8 cellular contexts compared by ENCODE assay signal in genomic region chr20:49812463-49813304, GRCh38. TPM values are rescaled to one million over a fixed set of nuclear protein-coding genes. Genes with fewer than 3 reads are reported as not detected.
DNase-seq lines count a peak whose midpoint lies in the region; ATAC-seq and TF ChIP-seq lines count a peak whose summit lies in the region.

TSS of gene SLC9A8 (plus strand) at chr20:49812828. CDS start at chr20:49812923, 95 bp downstream.

- H3K4me1 ChIP-seq in SK-N-SH (ENCODE audit: control insufficient read depth in 1 of 2, insufficient read depth in 2 of 2, low read depth in 1 of 2, low read length in 1 of 2), result peaks cover 0 to 12% of the 10 kb centered on the region in 2 experiments; a peak in 1 of 4 replicates
- peaks cover 7% of the 10 kb centered on the region for H3K4me1 ChIP-seq in testis

- H3K4me1 Mint-ChIP-seq in activated naive CD4-positive, alpha-beta T cell treated with anti-CD3 and anti-CD28 coated beads, Interleukin-2, amount 50 U/mL, for 24 hours, result peaks cover 40% of the 10 kb centered on the region

- peak; percentile 22 for TF ChIP-seq POLR2A in testis (IDR thresholded peaks at IDR 0.05)

- H3K9me3 Mint-ChIP-seq in activated naive CD4-positive, alpha-beta T cell treated with anti-CD3 and anti-CD28 coated beads, Interleukin-2, amount 50 U/mL, for 24 hours, result no peaks in the 10 kb centered on the region

- H3K9me3 ChIP-seq in SK-N-SH, result no peaks in the 10 kb centered on the region
- no peaks in the 10 kb centered on the region for H3K9me3 ChIP-seq in testis

- H3K9me2 ChIP-seq in SK-N-SH, result no peaks in the 10 kb centered on the region

- H3K27me3 ChIP-seq in SK-N-SH (ENCODE audit: insufficient read depth), result no peaks in the 10 kb centered on the region
- no peaks in the 10 kb centered on the region for H3K27me3 ChIP-seq in testis

- H3K9ac ChIP-seq in SK-N-SH, result peak within 1 kb of the TSS; percentile 89

- intact Hi-C loops in testis (cut with DNase I; ENCODE audit: low total_unique reads), result no loop called here

- POLR2A ChIA-PET in SK-N-SH (lab: Yijun Ruan, JAX), result interaction anchor here (0.8 to 1.0 kb wide), 4 partner anchors 17 to 313 kb away, joined by 3 read pairs; no protein-coding TSS in a partner anchor

- H3K36me3 ChIP-seq in SK-N-SH (replicated peaks in 1 of 2; ENCODE audit: control insufficient read depth in 1 of 2, insufficient read depth in 2 of 2, low read length in 1 of 2) (peaks cover 6 to 8% of the 10 kb centered on the region in 2 experiments), testis (ENCODE audit: low read depth, missing control alignments) (no peaks in the 10 kb centered on the region)

- H3K79me2 ChIP-seq in SK-N-SH (ENCODE audit: insufficient read depth), result peaks cover 11% of the 10 kb centered on the region

- WGBS in SK-N-SH (ENCODE audit: low lambda C conversion rate), result under 1% methylated on average over 17 of the region's 62 CpGs
- 0 to 1% methylated on average over 20 to 46 of the region's 62 CpGs for WGBS in testis, 2 donors

- peak within 1 kb of the TSS; percentile 88 for H3K4me2 ChIP-seq in SK-N-SH

- peak within 1 kb of the TSS; percentile 98 for H3K4me3 Mint-ChIP-seq in activated naive CD4-positive, alpha-beta T cell treated with anti-CD3 and anti-CD28 coated beads, Interleukin-2, amount 50 U/mL, for 24 hours

- no peaks in the 10 kb centered on the region for H3F3A ChIP-seq in SK-N-SH (replicated peaks; ENCODE audit: insufficient read depth)

- peak within 1 kb of the TSS; percentile 99 for H3K27ac Mint-ChIP-seq in activated naive CD4-positive, alpha-beta T cell treated with anti-CD3 and anti-CD28 coated beads, Interleukin-2, amount 50 U/mL, for 24 hours

- no peaks in the 10 kb centered on the region for H4K20me1 ChIP-seq in SK-N-SH (ENCODE audit: insufficient read depth)

- peak; percentile 82 for DNase-seq in HFF-Myc (ENCODE audit: extremely low read depth, low read depth)
- DNase-seq in MV-4-11 (lab: John Stamatoyannopoulos, UW), result peak; percentile 95
- peak; percentile 95 for DNase-seq in SK-N-SH
- peak; percentile 92 for DNase-seq in glomerular visceral epithelial cell (ENCODE audit: extremely low spot score)
- peak; percentile 87 for DNase-seq in omental fat pad (ENCODE audit: low spot score)
- peak; percentile 95 for DNase-seq in testis

- H3K4me3 ChIP-seq in GM08714 (ENCODE audit: low read length) (peak within 1 kb of the TSS; percentile 98), HFF-Myc (replicated peaks; ENCODE audit: low read depth, low read length) (peak within 1 kb of the TSS; percentile 83), SK-N-SH (ENCODE audit: low read depth in 2 of 2, low read length in 1 of 2) (peak within 1 kb of the TSS; percentile 78 to 79), testis (peak within 1 kb of the TSS; percentile 73 to 89)

- CTCF ChIA-PET in SK-N-SH (lab: Yijun Ruan, JAX), result interaction anchor here (0.5 to 3.4 kb wide), 8 partner anchors 33 to 271 kb away, joined by 3 to 15 read pairs (median 4); no protein-coding TSS in a partner anchor

- H2AFZ ChIP-seq in SK-N-SH (ENCODE audit: low read depth), result peak within 1 kb of the TSS; percentile 89

- no peaks in the 10 kb centered on the region for H3K27me3 Mint-ChIP-seq in activated naive CD4-positive, alpha-beta T cell treated with anti-CD3 and anti-CD28 coated beads, Interleukin-2, amount 50 U/mL, for 24 hours

- H3K27ac ChIP-seq in SK-N-SH (ENCODE audit: low read depth in 2 of 2, low read length in 1 of 2) (peak within 1 kb of the TSS; percentile 73 to 83), testis (peak within 1 kb of the TSS; percentile 77 to 93)

- TF ChIP-seq CTCF in HFF-Myc (IDR thresholded peaks at IDR 0.05; ENCODE audit: low read depth, low read length, missing control alignments), result peak; percentile 13
- TF ChIP-seq CTCF in SK-N-SH (IDR thresholded peaks at IDR 0.05), result peak; percentile 34
- no peak for TF ChIP-seq CTCF in omental fat pad (IDR thresholded peaks at IDR 0.05)
- TF ChIP-seq CTCF in testis (IDR thresholded peaks at IDR 0.05), result peak; percentile 31 to 47 (median 43)

- ATAC-seq in omental fat pad (ENCODE audit: low FRiP score), result peak; percentile 92

- peaks cover 9% of the 10 kb centered on the region for H3K36me3 Mint-ChIP-seq in activated naive CD4-positive, alpha-beta T cell treated with anti-CD3 and anti-CD28 coated beads, Interleukin-2, amount 50 U/mL, for 24 hours

- TF ChIP-seq RAD21 in SK-N-SH (IDR thresholded peaks at IDR 0.05; ENCODE audit: low read length), result no peak

- TF ChIP-seq EP300 in SK-N-SH (IDR thresholded peaks at IDR 0.05; ENCODE audit: borderline replicate concordance in 1 of 2, low read depth in 1 of 2, low read length in 1 of 2), result 0 out of 4 replicates have a peak, but pooled peaks of 1 of the 2 experiments have one; percentile 11

TF ChIP-seq in SK-N-SH, 30 proteins besides CTCF, POLR2A, EP300 and RAD21 (continues in another document):
- TF ChIP-seq, protein P1, sequence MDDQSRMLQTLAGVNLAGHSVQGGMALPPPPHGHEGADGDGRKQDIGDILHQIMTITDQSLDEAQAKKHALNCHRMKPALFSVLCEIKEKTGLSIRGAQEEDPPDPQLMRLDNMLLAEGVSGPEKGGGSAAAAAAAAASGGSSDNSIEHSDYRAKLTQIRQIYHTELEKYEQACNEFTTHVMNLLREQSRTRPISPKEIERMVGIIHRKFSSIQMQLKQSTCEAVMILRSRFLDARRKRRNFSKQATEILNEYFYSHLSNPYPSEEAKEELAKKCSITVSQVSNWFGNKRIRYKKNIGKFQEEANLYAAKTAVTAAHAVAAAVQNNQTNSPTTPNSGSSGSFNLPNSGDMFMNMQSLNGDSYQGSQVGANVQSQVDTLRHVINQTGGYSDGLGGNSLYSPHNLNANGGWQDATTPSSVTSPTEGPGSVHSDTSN (IDR thresholded peaks at IDR 0.05), result no peak
- TF ChIP-seq, protein P2, sequence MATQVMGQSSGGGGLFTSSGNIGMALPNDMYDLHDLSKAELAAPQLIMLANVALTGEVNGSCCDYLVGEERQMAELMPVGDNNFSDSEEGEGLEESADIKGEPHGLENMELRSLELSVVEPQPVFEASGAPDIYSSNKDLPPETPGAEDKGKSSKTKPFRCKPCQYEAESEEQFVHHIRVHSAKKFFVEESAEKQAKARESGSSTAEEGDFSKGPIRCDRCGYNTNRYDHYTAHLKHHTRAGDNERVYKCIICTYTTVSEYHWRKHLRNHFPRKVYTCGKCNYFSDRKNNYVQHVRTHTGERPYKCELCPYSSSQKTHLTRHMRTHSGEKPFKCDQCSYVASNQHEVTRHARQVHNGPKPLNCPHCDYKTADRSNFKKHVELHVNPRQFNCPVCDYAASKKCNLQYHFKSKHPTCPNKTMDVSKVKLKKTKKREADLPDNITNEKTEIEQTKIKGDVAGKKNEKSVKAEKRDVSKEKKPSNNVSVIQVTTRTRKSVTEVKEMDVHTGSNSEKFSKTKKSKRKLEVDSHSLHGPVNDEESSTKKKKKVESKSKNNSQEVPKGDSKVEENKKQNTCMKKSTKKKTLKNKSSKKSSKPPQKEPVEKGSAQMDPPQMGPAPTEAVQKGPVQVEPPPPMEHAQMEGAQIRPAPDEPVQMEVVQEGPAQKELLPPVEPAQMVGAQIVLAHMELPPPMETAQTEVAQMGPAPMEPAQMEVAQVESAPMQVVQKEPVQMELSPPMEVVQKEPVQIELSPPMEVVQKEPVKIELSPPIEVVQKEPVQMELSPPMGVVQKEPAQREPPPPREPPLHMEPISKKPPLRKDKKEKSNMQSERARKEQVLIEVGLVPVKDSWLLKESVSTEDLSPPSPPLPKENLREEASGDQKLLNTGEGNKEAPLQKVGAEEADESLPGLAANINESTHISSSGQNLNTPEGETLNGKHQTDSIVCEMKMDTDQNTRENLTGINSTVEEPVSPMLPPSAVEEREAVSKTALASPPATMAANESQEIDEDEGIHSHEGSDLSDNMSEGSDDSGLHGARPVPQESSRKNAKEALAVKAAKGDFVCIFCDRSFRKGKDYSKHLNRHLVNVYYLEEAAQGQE (IDR thresholded peaks at IDR 0.05; ENCODE audit: low read depth, low read length), result 0 out of 2 replicates have a peak, but pooled peaks have one; percentile 39
- no peak for TF ChIP-seq NFIC (IDR thresholded peaks at IDR 0.05; ENCODE audit: borderline replicate concordance)
- TF ChIP-seq USF2 (IDR thresholded peaks at IDR 0.05; ENCODE audit: borderline replicate concordance, low read depth, low read length), result 0 out of 2 replicates have a peak, but pooled peaks have one; percentile 4
- TF ChIP-seq POLR2AphosphoS5 (IDR thresholded peaks at IDR 0.05; ENCODE audit: low read depth, low read length), result peak; percentile 75; the same call in 1 of the 2 replicates
- no peak for TF ChIP-seq EZH2phosphoT487 (IDR thresholded peaks at IDR 0.05; ENCODE audit: borderline replicate concordance, low read depth)
- TF ChIP-seq TAF1 (IDR thresholded peaks at IDR 0.05; ENCODE audit: borderline replicate concordance, low read depth, low read length), result peak; percentile 78; the same call in 1 of the 2 replicates
- no peak for TF ChIP-seq TEAD4 (IDR thresholded peaks at IDR 0.05; ENCODE audit: borderline replicate concordance, insufficient read depth)
- peak; percentile 74 for TF ChIP-seq YY1 (IDR thresholded peaks at IDR 0.05; ENCODE audit: low read depth)
- TF ChIP-seq ELF1 (IDR thresholded peaks at IDR 0.05), result peak; percentile 94
- no peak; the same call in 1 of the 2 replicates for TF ChIP-seq RXRA (IDR thresholded peaks at IDR 0.05; ENCODE audit: borderline replicate concordance, low read depth)
- TF ChIP-seq CHD2 (IDR thresholded peaks at IDR 0.05; ENCODE audit: low read length, partially characterized antibody), result no peak
- TF ChIP-seq FOXM1 (IDR thresholded peaks at IDR 0.05; ENCODE audit: low read depth), result no peak
- TF ChIP-seq TCF12 (IDR thresholded peaks at IDR 0.05), result no peak
- no peak for TF ChIP-seq RCOR1 (IDR thresholded peaks at IDR 0.05; ENCODE audit: low read length)

RNA-seq across cellular contexts. Expression of gene SLC9A8, which starts in this region (rescaled TPM):
- 2.8 and 3.4 TPM in 2 replicates for polyA plus RNA-seq in SK-N-SH (2012; rRNA removed)
- polyA plus RNA-seq in SK-N-SH (2012; cell fraction: cytosol; rRNA removed), result 1.4 and 2.1 TPM in 2 replicates
- polyA plus RNA-seq in SK-N-SH (2012; cell fraction: nucleus; rRNA removed), result 14.7 and 15.7 TPM in 2 replicates
- 10 to 100 TPM in 3 of 4 donors, 1 to 10 TPM in 1; 8.0 to 13.3 (median 10.7) TPM for total RNA-seq in omental fat pad
- total RNA-seq in testis, result 10 to 100 TPM; 32.7 to 33.0 TPM
- 21.3 TPM for polyA plus RNA-seq in testis (ENCODE audit: insufficient read depth, low read depth, low replicate concordance)

Comparison
In these comparisons a context has a peak if more than half of its experiments do, and no peak if none do; other contexts are left out.
1. Peak in every context shown above with its lines: DNase-seq, ATAC-seq, H3K4me3 ChIP-seq and H3K27ac ChIP-seq.
2. CTCF ChIP-seq: peak in HFF-Myc (single experiment), SK-N-SH (single experiment) and testis (3 of 3); none in omental fat pad (0 of 3).